1 cellular context compared by ENCODE assay signal in the genomic region with DNA sequence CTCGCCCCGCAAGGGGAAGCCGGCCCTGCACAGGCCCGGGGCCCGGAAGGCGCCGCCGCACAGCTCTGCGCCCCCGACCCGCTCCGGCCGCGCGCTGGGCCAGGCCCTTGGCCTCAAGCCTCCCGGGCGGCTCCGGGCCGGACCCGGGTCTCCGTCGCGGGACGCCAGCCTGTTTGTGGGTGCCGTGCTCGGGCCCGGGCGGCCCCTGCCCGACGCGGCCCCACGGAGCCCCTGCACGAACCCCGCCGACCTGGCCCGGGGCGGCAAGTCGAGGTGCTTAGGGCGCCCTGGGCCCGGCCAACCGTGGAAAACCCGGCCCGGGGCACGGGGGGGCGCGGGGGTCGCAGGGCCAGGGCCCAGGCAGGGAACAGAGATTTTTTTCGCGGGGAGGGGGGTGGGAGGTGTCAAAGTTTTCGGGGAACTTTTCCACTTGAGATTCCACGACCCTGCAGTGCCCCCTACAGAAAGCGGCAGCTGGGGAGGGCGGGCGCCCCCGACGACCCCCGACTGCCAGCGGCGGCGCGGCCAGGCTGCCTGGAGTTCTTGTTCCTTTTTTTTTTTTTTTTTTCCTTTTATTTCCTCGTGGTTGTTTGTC.
TF ChIP-seq lines count a peak whose summit lies in the region.

No MANE protein-coding gene starts in this region.

TF ChIP-seq in GM23338, 12 proteins besides CTCF, POLR2A, EP300 and RAD21 (continued from another document):
- TF ChIP-seq, protein P1, sequence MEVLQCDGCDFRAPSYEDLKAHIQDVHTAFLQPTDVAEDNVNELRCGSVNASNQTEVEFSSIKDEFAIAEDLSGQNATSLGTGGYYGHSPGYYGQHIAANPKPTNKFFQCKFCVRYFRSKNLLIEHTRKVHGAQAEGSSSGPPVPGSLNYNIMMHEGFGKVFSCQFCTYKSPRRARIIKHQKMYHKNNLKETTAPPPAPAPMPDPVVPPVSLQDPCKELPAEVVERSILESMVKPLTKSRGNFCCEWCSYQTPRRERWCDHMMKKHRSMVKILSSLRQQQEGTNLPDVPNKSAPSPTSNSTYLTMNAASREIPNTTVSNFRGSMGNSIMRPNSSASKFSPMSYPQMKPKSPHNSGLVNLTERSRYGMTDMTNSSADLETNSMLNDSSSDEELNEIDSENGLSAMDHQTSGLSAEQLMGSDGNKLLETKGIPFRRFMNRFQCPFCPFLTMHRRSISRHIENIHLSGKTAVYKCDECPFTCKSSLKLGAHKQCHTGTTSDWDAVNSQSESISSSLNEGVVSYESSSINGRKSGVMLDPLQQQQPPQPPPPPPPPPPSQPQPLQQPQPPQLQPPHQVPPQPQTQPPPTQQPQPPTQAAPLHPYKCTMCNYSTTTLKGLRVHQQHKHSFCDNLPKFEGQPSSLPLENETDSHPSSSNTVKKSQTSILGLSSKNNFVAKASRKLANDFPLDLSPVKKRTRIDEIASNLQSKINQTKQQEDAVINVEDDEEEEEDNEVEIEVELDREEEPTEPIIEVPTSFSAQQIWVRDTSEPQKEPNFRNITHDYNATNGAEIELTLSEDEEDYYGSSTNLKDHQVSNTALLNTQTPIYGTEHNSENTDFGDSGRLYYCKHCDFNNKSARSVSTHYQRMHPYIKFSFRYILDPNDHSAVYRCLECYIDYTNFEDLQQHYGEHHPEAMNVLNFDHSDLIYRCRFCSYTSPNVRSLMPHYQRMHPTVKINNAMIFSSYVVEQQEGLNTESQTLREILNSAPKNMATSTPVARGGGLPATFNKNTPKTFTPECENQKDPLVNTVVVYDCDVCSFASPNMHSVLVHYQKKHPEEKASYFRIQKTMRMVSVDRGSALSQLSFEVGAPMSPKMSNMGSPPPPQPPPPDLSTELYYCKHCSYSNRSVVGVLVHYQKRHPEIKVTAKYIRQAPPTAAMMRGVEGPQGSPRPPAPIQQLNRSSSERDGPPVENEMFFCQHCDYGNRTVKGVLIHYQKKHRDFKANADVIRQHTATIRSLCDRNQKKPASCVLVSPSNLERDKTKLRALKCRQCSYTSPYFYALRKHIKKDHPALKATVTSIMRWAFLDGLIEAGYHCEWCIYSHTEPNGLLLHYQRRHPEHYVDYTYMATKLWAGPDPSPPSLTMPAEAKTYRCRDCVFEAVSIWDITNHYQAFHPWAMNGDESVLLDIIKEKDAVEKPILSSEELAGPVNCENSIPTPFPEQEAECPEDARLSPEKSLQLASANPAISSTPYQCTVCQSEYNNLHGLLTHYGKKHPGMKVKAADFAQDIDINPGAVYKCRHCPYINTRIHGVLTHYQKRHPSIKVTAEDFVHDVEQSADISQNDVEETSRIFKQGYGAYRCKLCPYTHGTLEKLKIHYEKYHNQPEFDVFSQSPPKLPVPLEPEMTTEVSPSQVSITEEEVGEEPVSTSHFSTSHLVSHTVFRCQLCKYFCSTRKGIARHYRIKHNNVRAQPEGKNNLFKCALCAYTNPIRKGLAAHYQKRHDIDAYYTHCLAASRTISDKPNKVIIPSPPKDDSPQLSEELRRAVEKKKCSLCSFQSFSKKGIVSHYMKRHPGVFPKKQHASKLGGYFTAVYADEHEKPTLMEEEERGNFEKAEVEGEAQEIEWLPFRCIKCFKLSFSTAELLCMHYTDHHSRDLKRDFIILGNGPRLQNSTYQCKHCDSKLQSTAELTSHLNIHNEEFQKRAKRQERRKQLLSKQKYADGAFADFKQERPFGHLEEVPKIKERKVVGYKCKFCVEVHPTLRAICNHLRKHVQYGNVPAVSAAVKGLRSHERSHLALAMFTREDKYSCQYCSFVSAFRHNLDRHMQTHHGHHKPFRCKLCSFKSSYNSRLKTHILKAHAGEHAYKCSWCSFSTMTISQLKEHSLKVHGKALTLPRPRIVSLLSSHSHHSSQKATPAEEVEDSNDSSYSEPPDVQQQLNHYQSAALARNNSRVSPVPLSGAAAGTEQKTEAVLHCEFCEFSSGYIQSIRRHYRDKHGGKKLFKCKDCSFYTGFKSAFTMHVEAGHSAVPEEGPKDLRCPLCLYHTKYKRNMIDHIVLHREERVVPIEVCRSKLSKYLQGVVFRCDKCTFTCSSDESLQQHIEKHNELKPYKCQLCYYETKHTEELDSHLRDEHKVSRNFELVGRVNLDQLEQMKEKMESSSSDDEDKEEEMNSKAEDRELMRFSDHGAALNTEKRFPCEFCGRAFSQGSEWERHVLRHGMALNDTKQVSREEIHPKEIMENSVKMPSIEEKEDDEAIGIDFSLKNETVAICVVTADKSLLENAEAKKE (CRISPR knock-in tag; IDR thresholded peaks at IDR 0.05), result no peak
- no peak for TF ChIP-seq ZNF331 (CRISPR knock-in tag; IDR thresholded peaks at IDR 0.05; ENCODE audit: low read depth)
- no peak for TF ChIP-seq EZH2 (IDR thresholded peaks at IDR 0.05; ENCODE audit: low read depth, unreplicated experiment)
- TF ChIP-seq, protein P2, sequence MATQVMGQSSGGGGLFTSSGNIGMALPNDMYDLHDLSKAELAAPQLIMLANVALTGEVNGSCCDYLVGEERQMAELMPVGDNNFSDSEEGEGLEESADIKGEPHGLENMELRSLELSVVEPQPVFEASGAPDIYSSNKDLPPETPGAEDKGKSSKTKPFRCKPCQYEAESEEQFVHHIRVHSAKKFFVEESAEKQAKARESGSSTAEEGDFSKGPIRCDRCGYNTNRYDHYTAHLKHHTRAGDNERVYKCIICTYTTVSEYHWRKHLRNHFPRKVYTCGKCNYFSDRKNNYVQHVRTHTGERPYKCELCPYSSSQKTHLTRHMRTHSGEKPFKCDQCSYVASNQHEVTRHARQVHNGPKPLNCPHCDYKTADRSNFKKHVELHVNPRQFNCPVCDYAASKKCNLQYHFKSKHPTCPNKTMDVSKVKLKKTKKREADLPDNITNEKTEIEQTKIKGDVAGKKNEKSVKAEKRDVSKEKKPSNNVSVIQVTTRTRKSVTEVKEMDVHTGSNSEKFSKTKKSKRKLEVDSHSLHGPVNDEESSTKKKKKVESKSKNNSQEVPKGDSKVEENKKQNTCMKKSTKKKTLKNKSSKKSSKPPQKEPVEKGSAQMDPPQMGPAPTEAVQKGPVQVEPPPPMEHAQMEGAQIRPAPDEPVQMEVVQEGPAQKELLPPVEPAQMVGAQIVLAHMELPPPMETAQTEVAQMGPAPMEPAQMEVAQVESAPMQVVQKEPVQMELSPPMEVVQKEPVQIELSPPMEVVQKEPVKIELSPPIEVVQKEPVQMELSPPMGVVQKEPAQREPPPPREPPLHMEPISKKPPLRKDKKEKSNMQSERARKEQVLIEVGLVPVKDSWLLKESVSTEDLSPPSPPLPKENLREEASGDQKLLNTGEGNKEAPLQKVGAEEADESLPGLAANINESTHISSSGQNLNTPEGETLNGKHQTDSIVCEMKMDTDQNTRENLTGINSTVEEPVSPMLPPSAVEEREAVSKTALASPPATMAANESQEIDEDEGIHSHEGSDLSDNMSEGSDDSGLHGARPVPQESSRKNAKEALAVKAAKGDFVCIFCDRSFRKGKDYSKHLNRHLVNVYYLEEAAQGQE (IDR thresholded peaks at IDR 0.05; ENCODE audit: unreplicated experiment), result no peak
- TF ChIP-seq POLR2AphosphoS5 (IDR thresholded peaks at IDR 0.05; ENCODE audit: low read depth), result no peak
- no peak for TF ChIP-seq NANOG (IDR thresholded peaks at IDR 0.05; ENCODE audit: borderline replicate concordance)
- TF ChIP-seq, protein P3, sequence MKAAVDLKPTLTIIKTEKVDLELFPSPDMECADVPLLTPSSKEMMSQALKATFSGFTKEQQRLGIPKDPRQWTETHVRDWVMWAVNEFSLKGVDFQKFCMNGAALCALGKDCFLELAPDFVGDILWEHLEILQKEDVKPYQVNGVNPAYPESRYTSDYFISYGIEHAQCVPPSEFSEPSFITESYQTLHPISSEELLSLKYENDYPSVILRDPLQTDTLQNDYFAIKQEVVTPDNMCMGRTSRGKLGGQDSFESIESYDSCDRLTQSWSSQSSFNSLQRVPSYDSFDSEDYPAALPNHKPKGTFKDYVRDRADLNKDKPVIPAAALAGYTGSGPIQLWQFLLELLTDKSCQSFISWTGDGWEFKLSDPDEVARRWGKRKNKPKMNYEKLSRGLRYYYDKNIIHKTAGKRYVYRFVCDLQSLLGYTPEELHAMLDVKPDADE (IDR thresholded peaks at IDR 0.05), result no peak
